ENCODE assay signal across 22 cellular contexts in genomic region chr6:6614965-6615304, GRCh38. TPM values are rescaled to one million over a fixed set of nuclear protein-coding genes. Genes with fewer than 3 reads are reported as not detected.
DNase-seq lines count a peak whose midpoint lies in the region; ATAC-seq and TF ChIP-seq lines count a peak whose summit lies in the region.
"Had no signal": no experiment of that assay in that cellular context is flagged by ENCODE, and none has a peak within 500 bp of the region (broad histone marks: within the 10 kb centered on the region; RNA-seq: fewer than 3 reads in every experiment).

No MANE protein-coding gene starts in this region.

- peaks cover 75% of the 10 kb centered on the region for H3K4me1 Mint-ChIP-seq in activated naive CD8-positive, alpha-beta T cell (ENCODE audit: low read depth)
- H3K4me1 Mint-ChIP-seq in activated naive CD8-positive, alpha-beta T cell treated with anti-CD3 and anti-CD28 coated beads, Interleukin-2, amount 50 U/mL, for 24 hours: peaks cover 54% of the 10 kb centered on the region
- H3K4me1 Mint-ChIP-seq in T-helper 2 cell treated with Interferon-gamma antibody and Interleukin-4, amounts not matched to agents 5 μg/mL and 100 μg/mL, for 36 hours (ENCODE audit: low read depth): peaks cover 62% of the 10 kb centered on the region
- H3K4me1 Mint-ChIP-seq in nephron progenitor cell: peaks cover 14% of the 10 kb centered on the region

- H3K36me3 ChIP-seq in thymus (ENCODE audit: control insufficient read depth, insufficient read depth): no peaks in the 10 kb centered on the region
- H3K36me3 ChIP-seq: stomach, upper lobe of left lung had no signal

- peak overlapping the region; percentile 80 for H3K4me3 Mint-ChIP-seq in activated naive CD8-positive, alpha-beta T cell
- no peak overlapping the region for H3K4me3 Mint-ChIP-seq in activated naive CD8-positive, alpha-beta T cell treated with anti-CD3 and anti-CD28 coated beads, Interleukin-2, amount 50 U/mL, for 24 hours
- peak overlapping the region; percentile 82 for H3K4me3 Mint-ChIP-seq in T-helper 2 cell treated with Interferon-gamma antibody and Interleukin-4, amounts not matched to agents 5 μg/mL and 100 μg/mL, for 36 hours
- no peak overlapping the region for H3K4me3 Mint-ChIP-seq in nephron progenitor cell

- H3K9me3 Mint-ChIP-seq in activated naive CD8-positive, alpha-beta T cell (ENCODE audit: low read depth): no peaks in the 10 kb centered on the region
- H3K9me3 Mint-ChIP-seq in activated naive CD8-positive, alpha-beta T cell treated with anti-CD3 and anti-CD28 coated beads, Interleukin-2, amount 50 U/mL, for 24 hours: no peaks in the 10 kb centered on the region
- H3K9me3 Mint-ChIP-seq in T-helper 2 cell treated with Interferon-gamma antibody and Interleukin-4, amounts not matched to agents 5 μg/mL and 100 μg/mL, for 36 hours: peaks cover 5% of the 10 kb centered on the region
- no peaks in the 10 kb centered on the region for H3K9me3 Mint-ChIP-seq in nephron progenitor cell

- WGBS in thymus: 41% methylated on average over 7 of the region's 7 CpGs

- TF ChIP-seq POLR2A in GM18505 (IDR thresholded peaks at IDR 0.05; ENCODE audit: borderline replicate concordance, extremely low read depth, insufficient read depth, insufficient read length): no peak

- intact Hi-C loops in left ventricle myocardium superior (cut with micrococcal nuclease): no loop called here

- DNase-seq in activated naive CD8-positive, alpha-beta T cell treated with anti-CD3 and anti-CD28 coated beads, Interleukin-2, amount 50 U/mL, for 24 hours: no peak
- DNase-seq in T-helper 2 cell treated with Interferon-gamma antibody and Interleukin-4, amounts not matched to agents 5 μg/mL and 100 μg/mL, for 36 hours (ENCODE audit: low spot score): no peak
- no peak for DNase-seq in nephron progenitor cell
- no peak for DNase-seq in left ventricle myocardium superior
- DNase-seq: COR-L47, kidney glomerular epithelial cell, mesendoderm, NCI-H1417 treated with DMSO at 0.1 percent for 48 hours, NCI-H2171, NCI-H69, retina, SIG-M5, stomach had no signal

- H3K27me3 Mint-ChIP-seq in activated naive CD8-positive, alpha-beta T cell: no peaks in the 10 kb centered on the region
- H3K27me3 Mint-ChIP-seq in activated naive CD8-positive, alpha-beta T cell treated with anti-CD3 and anti-CD28 coated beads, Interleukin-2, amount 50 U/mL, for 24 hours: no peaks in the 10 kb centered on the region
- no peaks in the 10 kb centered on the region for H3K27me3 Mint-ChIP-seq in T-helper 2 cell treated with Interferon-gamma antibody and Interleukin-4, amounts not matched to agents 5 μg/mL and 100 μg/mL, for 36 hours (ENCODE audit: low read depth)
- peaks cover 9% of the 10 kb centered on the region for H3K27me3 Mint-ChIP-seq in nephron progenitor cell (ENCODE audit: low read depth, poor library complexity)

- H3K4me3 ChIP-seq in thymus (ENCODE audit: low read length): peak overlapping the region; percentile 5
- H3K4me3 ChIP-seq: stomach, upper lobe of left lung had no signal

- no peaks in the 10 kb centered on the region for H3K36me3 Mint-ChIP-seq in activated naive CD8-positive, alpha-beta T cell
- no peaks in the 10 kb centered on the region for H3K36me3 Mint-ChIP-seq in activated naive CD8-positive, alpha-beta T cell treated with anti-CD3 and anti-CD28 coated beads, Interleukin-2, amount 50 U/mL, for 24 hours (ENCODE audit: low read depth)
- peaks cover 15% of the 10 kb centered on the region for H3K36me3 Mint-ChIP-seq in T-helper 2 cell treated with Interferon-gamma antibody and Interleukin-4, amounts not matched to agents 5 μg/mL and 100 μg/mL, for 36 hours (ENCODE audit: low read depth)
- no peaks in the 10 kb centered on the region for H3K36me3 Mint-ChIP-seq in nephron progenitor cell (ENCODE audit: low read depth)

- H3K27ac ChIP-seq in cingulate gyrus (ENCODE audit: low read depth, low read length) (peak overlapping the region; percentile 31), thymus (ENCODE audit: low read depth) (peak overlapping the region; percentile 93)
- H3K27ac ChIP-seq: stomach, upper lobe of left lung had no signal

- no peaks in the 10 kb centered on the region for H3K9me3 ChIP-seq in thymus (ENCODE audit: control insufficient read depth)
- H3K9me3 ChIP-seq: stomach, upper lobe of left lung had no signal

- no peak for ATAC-seq in activated naive CD8-positive, alpha-beta T cell treated with anti-CD3 and anti-CD28 coated beads, Interleukin-2, amount 50 U/mL, for 24 hours
- ATAC-seq in left ventricle myocardium superior (no peak), GM18505 (IDR thresholded peaks at IDR 0.05; ENCODE audit: unreplicated experiment) (no peak)

- peaks cover 48% of the 10 kb centered on the region for H3K4me1 ChIP-seq in thymus (ENCODE audit: control insufficient read depth, insufficient read depth, low read length)

- peak overlapping the region; percentile 75 for H3K27ac Mint-ChIP-seq in activated naive CD8-positive, alpha-beta T cell
- no peak overlapping the region for H3K27ac Mint-ChIP-seq in activated naive CD8-positive, alpha-beta T cell treated with anti-CD3 and anti-CD28 coated beads, Interleukin-2, amount 50 U/mL, for 24 hours
- H3K27ac Mint-ChIP-seq in T-helper 2 cell treated with Interferon-gamma antibody and Interleukin-4, amounts not matched to agents 5 μg/mL and 100 μg/mL, for 36 hours: peak overlapping the region; percentile 98
- H3K27ac Mint-ChIP-seq in nephron progenitor cell: no peak overlapping the region

- H3K27me3 ChIP-seq in thymus (ENCODE audit: control insufficient read depth, insufficient read depth): no peaks in the 10 kb centered on the region
- H3K27me3 ChIP-seq: stomach, upper lobe of left lung had no signal

- no peak for TF ChIP-seq CTCF in nephron progenitor cell (IDR thresholded peaks at IDR 0.05)

RNA-seq across cellular contexts. Expression of gene LY86, which starts 26.4 kb away (rescaled TPM):
- 17.1 TPM for polyA plus RNA-seq in thymus
- total RNA-seq in left ventricle myocardium superior: 1.1 TPM
- total RNA-seq: astrocyte, fibroblast of villous mesenchyme, H1 had no signal
- polyA plus RNA-seq: AG04450, H1 had no signal

Comparison
In these comparisons a context has a peak if more than half of its experiments do, and no peak if none do; other contexts are left out.
1. H3K27ac Mint-ChIP-seq: peak in activated naive CD8-positive, alpha-beta T cell (single experiment) and T-helper 2 cell treated with Interferon-gamma antibody and Interleukin-4, amounts not matched to agents 5 μg/mL and 100 μg/mL, for 36 hours (single experiment); none in activated naive CD8-positive, alpha-beta T cell treated with anti-CD3 and anti-CD28 coated beads, Interleukin-2, amount 50 U/mL, for 24 hours (single experiment) and nephron progenitor cell (single experiment).
2. H3K4me3 Mint-ChIP-seq: peak in activated naive CD8-positive, alpha-beta T cell (single experiment) and T-helper 2 cell treated with Interferon-gamma antibody and Interleukin-4, amounts not matched to agents 5 μg/mL and 100 μg/mL, for 36 hours (single experiment); none in activated naive CD8-positive, alpha-beta T cell treated with anti-CD3 and anti-CD28 coated beads, Interleukin-2, amount 50 U/mL, for 24 hours (single experiment) and nephron progenitor cell (single experiment).